In the genomic region with DNA sequence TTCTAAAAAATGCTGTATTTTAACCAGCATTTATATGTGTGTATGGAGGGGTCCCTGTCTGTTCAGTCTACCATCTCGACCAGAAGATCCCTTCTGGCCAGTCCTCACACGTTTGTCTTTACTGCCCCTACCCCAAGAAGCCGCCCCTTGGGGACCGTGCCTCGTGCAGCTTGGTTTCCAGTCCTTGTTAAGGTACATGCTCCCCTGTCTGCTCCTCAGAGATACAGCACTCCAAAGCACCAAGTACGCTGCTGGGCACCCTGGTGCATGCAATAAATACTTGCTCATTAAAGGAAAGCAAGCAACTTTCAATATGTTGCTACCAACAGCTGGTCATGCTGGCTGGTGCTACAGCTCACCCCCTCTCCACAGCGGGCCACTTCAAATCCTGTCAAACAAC, we compare ENCODE assay signal across 13 cellular contexts.
"Had no signal": no experiment of that assay in that cellular context is flagged by ENCODE, and none has a peak within 500 bp of the region (broad histone marks: within the 10 kb centered on the region; RNA-seq: fewer than 3 reads in every experiment).

No MANE protein-coding gene starts in this region.

- H3K4me3 ChIP-seq: cardiac muscle cell, esophagus muscularis mucosa, skin epidermis, testis, upper lobe of left lung had no signal

- ATAC-seq: activated CD8-positive, alpha-beta memory T cell treated with anti-CD3 and anti-CD28 coated beads, Interleukin-2, amount 10 ng/mL, durations not matched to agents 7 days and 5 days; activated naive CD4-positive, alpha-beta T cell treated with anti-CD3 and anti-CD28 coated beads, Interleukin-2, amount 50 U/mL, for 72 hours; left colon had no signal

- DNase-seq: activated CD4-positive, alpha-beta T cell treated with anti-CD3 and anti-CD28 coated beads for 1 hour; activated CD4-positive, alpha-beta T cell treated with anti-CD3 and anti-CD28 coated beads, Interleukin-2, amount 50 U/mL, for 48 hours; activated CD8-positive, alpha-beta memory T cell treated with anti-CD3 and anti-CD28 coated beads, Interleukin-2, amount 10 ng/mL, durations not matched to agents 7 days and 5 days; activated effector memory CD4-positive, alpha-beta T cell treated with Interleukin-2 at 50 U/mL for 16 hours; activated T-cell treated with anti-CD3 and anti-CD28 coated beads, Interleukin-2, amount 50 U/mL, for 1 hour; left colon; naive B cell; testis; upper lobe of left lung had no signal

- H3K9me3 ChIP-seq: esophagus muscularis mucosa, testis, upper lobe of left lung had no signal

- H3K27ac ChIP-seq: cardiac muscle cell, esophagus muscularis mucosa, skin epidermis, testis, upper lobe of left lung had no signal

- H3K27me3 ChIP-seq: cardiac muscle cell, esophagus muscularis mucosa, testis, upper lobe of left lung had no signal

- H3K4me1 ChIP-seq: testis had no signal

- H3K36me3 ChIP-seq: cardiac muscle cell, upper lobe of left lung had no signal
